1 cellular context compared by ENCODE assay signal in the genomic region with DNA sequence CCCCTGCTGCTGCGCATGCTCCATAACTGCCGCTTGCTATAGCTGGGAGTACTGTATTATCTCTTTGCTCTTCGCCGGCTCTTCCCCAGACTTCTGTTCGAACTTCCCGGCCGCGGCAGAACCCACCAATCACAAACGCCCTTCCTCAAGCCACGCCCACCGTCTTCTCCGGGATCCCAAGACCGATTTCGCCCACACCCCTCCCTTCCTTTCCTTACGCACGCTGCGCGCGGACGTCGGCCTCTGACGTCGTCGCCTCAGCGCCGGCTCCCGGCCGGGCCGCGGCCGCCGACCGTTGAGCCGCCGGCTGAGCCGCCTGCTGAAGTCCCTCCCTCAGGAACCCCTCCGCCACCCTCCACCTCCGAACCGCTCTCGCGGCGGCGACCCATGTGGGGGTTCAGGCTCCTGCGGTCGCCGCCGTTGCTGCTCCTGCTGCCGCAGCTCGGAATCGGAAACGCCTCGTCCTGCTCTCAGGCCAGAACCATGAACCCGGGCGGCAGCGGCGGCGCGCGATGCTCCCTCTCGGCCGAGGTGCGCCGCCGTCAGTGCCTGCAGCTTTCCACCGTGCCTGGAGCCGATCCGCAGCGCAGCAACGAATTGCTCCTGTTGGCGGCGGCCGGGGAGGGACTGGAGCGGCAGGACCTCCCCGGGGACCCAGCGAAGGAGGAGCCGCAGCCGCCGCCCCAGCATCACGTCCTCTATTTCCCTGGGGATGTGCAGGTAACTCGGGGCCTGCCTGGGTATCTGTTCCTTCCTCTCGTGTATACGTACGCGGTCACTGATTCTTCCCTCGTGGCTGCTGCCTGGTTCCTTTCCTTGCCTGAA.
TF ChIP-seq lines count a peak whose summit lies in the region.

A gene with protein sequence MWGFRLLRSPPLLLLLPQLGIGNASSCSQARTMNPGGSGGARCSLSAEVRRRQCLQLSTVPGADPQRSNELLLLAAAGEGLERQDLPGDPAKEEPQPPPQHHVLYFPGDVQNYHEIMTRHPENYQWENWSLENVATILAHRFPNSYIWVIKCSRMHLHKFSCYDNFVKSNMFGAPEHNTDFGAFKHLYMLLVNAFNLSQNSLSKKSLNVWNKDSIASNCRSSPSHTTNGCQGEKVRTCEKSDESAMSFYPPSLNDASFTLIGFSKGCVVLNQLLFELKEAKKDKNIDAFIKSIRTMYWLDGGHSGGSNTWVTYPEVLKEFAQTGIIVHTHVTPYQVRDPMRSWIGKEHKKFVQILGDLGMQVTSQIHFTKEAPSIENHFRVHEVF (plus strand): TSS at position 242 of the 825 bp plus-strand sequence. CDS start 146 bp downstream, at position 388.

TF ChIP-seq in HEK293, 187 proteins besides CTCF, POLR2A, EP300 and RAD21 (continued from another document):
- TF ChIP-seq, protein P1, sequence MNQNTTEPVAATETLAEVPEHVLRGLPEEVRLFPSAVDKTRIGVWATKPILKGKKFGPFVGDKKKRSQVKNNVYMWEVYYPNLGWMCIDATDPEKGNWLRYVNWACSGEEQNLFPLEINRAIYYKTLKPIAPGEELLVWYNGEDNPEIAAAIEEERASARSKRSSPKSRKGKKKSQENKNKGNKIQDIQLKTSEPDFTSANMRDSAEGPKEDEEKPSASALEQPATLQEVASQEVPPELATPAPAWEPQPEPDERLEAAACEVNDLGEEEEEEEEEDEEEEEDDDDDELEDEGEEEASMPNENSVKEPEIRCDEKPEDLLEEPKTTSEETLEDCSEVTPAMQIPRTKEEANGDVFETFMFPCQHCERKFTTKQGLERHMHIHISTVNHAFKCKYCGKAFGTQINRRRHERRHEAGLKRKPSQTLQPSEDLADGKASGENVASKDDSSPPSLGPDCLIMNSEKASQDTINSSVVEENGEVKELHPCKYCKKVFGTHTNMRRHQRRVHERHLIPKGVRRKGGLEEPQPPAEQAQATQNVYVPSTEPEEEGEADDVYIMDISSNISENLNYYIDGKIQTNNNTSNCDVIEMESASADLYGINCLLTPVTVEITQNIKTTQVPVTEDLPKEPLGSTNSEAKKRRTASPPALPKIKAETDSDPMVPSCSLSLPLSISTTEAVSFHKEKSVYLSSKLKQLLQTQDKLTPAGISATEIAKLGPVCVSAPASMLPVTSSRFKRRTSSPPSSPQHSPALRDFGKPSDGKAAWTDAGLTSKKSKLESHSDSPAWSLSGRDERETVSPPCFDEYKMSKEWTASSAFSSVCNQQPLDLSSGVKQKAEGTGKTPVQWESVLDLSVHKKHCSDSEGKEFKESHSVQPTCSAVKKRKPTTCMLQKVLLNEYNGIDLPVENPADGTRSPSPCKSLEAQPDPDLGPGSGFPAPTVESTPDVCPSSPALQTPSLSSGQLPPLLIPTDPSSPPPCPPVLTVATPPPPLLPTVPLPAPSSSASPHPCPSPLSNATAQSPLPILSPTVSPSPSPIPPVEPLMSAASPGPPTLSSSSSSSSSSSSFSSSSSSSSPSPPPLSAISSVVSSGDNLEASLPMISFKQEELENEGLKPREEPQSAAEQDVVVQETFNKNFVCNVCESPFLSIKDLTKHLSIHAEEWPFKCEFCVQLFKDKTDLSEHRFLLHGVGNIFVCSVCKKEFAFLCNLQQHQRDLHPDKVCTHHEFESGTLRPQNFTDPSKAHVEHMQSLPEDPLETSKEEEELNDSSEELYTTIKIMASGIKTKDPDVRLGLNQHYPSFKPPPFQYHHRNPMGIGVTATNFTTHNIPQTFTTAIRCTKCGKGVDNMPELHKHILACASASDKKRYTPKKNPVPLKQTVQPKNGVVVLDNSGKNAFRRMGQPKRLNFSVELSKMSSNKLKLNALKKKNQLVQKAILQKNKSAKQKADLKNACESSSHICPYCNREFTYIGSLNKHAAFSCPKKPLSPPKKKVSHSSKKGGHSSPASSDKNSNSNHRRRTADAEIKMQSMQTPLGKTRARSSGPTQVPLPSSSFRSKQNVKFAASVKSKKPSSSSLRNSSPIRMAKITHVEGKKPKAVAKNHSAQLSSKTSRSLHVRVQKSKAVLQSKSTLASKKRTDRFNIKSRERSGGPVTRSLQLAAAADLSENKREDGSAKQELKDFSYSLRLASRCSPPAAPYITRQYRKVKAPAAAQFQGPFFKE (tag by site-specific recombination; IDR thresholded peaks at IDR 0.05; ENCODE audit: borderline replicate concordance): no peak
- no peak for TF ChIP-seq ZNF707 (tag by site-specific recombination; IDR thresholded peaks at IDR 0.05)
